Comparison of ENCODE assay signal across 18 cellular contexts in genomic region chr1:120942945-120943319, GRCh38. TPM values are rescaled to one million over a fixed set of nuclear protein-coding genes. Genes with fewer than 3 reads are reported as not detected.
DNase-seq lines count a peak whose midpoint lies in the region; ATAC-seq and TF ChIP-seq lines count a peak whose summit lies in the region.
"Not testable (repeated sequence)": the region's sequence is repeated elsewhere in the genome, so short reads cannot be mapped to it uniquely, and the experiment has no call there.
"Had no signal": no experiment of that assay in that cellular context is flagged by ENCODE, and none has a peak within 500 bp of the region (broad histone marks: within the 10 kb centered on the region; RNA-seq: fewer than 3 reads in every experiment).

No MANE protein-coding gene starts in this region.

- H3K9me3 Mint-ChIP-seq in CD4-positive, alpha-beta T cell; activated CD4-positive, alpha-beta memory T cell treated with anti-CD3 and anti-CD28 coated beads, Interleukin-2, amount 10 ng/mL, durations not matched to agents 7 days and 5 days; activated naive CD4-positive, alpha-beta T cell treated with anti-CD3 and anti-CD28 coated beads, Interleukin-2, amount 50 U/mL, for 72 hours: not testable (repeated sequence)

- not testable (repeated sequence) for H3K4me3 ChIP-seq in Panc1 (ENCODE audit: low read depth in 2 of 2, low read length in 2 of 2); mucosa of descending colon; smooth muscle cell
- H3K4me3 ChIP-seq in endocrine pancreas (ENCODE audit: control insufficient read depth, insufficient read depth, low read length), result peak overlapping the region; percentile 38

- H3K9ac ChIP-seq in endocrine pancreas (ENCODE audit: control insufficient read depth, insufficient read depth, low read length); smooth muscle cell (ENCODE audit: low read depth): not testable (repeated sequence)

- TF ChIP-seq CTCF in CD4-positive, alpha-beta T cell (IDR thresholded peaks at IDR 0.05); Panc1 (IDR thresholded peaks at IDR 0.05); mucosa of descending colon (IDR thresholded peaks at IDR 0.05); smooth muscle cell (IDR thresholded peaks at IDR 0.05; ENCODE audit: borderline replicate concordance, insufficient read depth, poor library complexity, severe bottlenecking): not testable (repeated sequence)

- not testable (repeated sequence) for H2AFZ ChIP-seq in smooth muscle cell (ENCODE audit: low read depth)

- not testable (repeated sequence) for H3K36me3 ChIP-seq in Panc1 (ENCODE audit: control insufficient read depth, insufficient read depth, low read length); endocrine pancreas (ENCODE audit: control insufficient read depth, insufficient read depth, low read length); mucosa of descending colon (ENCODE audit: low read depth); smooth muscle cell (ENCODE audit: low read depth)

- H3K27me3 ChIP-seq in CD4-positive, alpha-beta T cell (ENCODE audit: control insufficient read depth, insufficient read depth, low read length); Panc1 (ENCODE audit: control insufficient read depth, insufficient read depth, low read length); endocrine pancreas (ENCODE audit: control insufficient read depth, insufficient read depth, low read length); smooth muscle cell (ENCODE audit: low read depth): not testable (repeated sequence)

- no CpG with 5 or more reads among the region's 9 CpGs for WGBS in smooth muscle cell (ENCODE audit: low lambda C conversion rate)

- POLR2A ChIA-PET in CD4-positive, alpha-beta T cell (lab: Charles Lee), result interaction anchor here (1.4 kb wide), 1 partner anchor 92 kb away, joined by 9 read pairs; no protein-coding TSS in a partner anchor
- POLR2A ChIA-PET in Panc1 (lab: Charles Lee), result not testable (repeated sequence)
- POLR2A ChIA-PET in activated CD4-positive, alpha-beta memory T cell treated with anti-CD3 and anti-CD28 coated beads, Interleukin-2, amount 10 ng/mL, durations not matched to agents 7 days and 5 days (lab: Charles Lee), result interaction anchor here (1.3 to 1.4 kb wide), 2 partner anchors 88 to 92 kb away, joined by 3 to 26 read pairs; no protein-coding TSS in a partner anchor

- H4K20me1 ChIP-seq in smooth muscle cell (ENCODE audit: low read depth), result not testable (repeated sequence)

- H3K4me1 ChIP-seq in Panc1 (ENCODE audit: control insufficient read depth, insufficient read depth, low read length); endocrine pancreas (ENCODE audit: control insufficient read depth, insufficient read depth, low read length); mucosa of descending colon (ENCODE audit: low read depth); smooth muscle cell (ENCODE audit: low read depth): not testable (repeated sequence)

- not testable (repeated sequence) for H3F3A ChIP-seq in smooth muscle cell (ENCODE audit: low read depth)

- DNase-seq in CD4-positive, alpha-beta T cell; Panc1 (ENCODE audit: low read depth, low spot score); activated CD4-positive, alpha-beta memory T cell treated with anti-CD3 and anti-CD28 coated beads, Interleukin-2, amount 10 ng/mL, durations not matched to agents 7 days and 5 days; activated naive CD4-positive, alpha-beta T cell treated with anti-CD3 and anti-CD28 coated beads, Interleukin-2, amount 50 U/mL, for 72 hours (ENCODE audit: low spot score in 2 of 2); mucosa of descending colon; smooth muscle cell (lab: John Stamatoyannopoulos, UW; ENCODE audit: unreplicated experiment): not testable (repeated sequence)

- H3K27ac ChIP-seq in CD4-positive, alpha-beta T cell (ENCODE audit: low read depth, low read length), result peak overlapping the region; percentile 85
- not testable (repeated sequence) for H3K27ac ChIP-seq in Panc1 (ENCODE audit: low read length)
- peak overlapping the region; percentile 80 for H3K27ac ChIP-seq in smooth muscle cell (ENCODE audit: low read depth)

- H3K9me3 ChIP-seq in CD4-positive, alpha-beta T cell (ENCODE audit: control insufficient read depth, low read length); Panc1 (ENCODE audit: control insufficient read depth, insufficient read depth, low read depth, low read length); endocrine pancreas (ENCODE audit: control insufficient read depth, low read length); mucosa of descending colon; smooth muscle cell (replicated peaks; ENCODE audit: low read depth): not testable (repeated sequence)

- in situ Hi-C loops in Panc1 (cut with HindIII; ENCODE audit: low pct_unique_long_range_greater_than_20kb, low sequenced_read_pairs), result not testable (repeated sequence)

- peaks cover 33% of the 10 kb centered on the region for H3K4me1 Mint-ChIP-seq in CD4-positive, alpha-beta T cell (ENCODE audit: low read depth)
- peaks cover 26% of the 10 kb centered on the region for H3K4me1 Mint-ChIP-seq in activated CD4-positive, alpha-beta memory T cell treated with anti-CD3 and anti-CD28 coated beads, Interleukin-2, amount 10 ng/mL, durations not matched to agents 7 days and 5 days

- ATAC-seq in CD4-positive, alpha-beta T cell (ENCODE audit: poor library complexity), result not testable (repeated sequence)
- ATAC-seq in HG03520 (IDR thresholded peaks at IDR 0.05; ENCODE audit: unreplicated experiment) (peak; percentile 8), Panc1 (peak; percentile 41), mucosa of descending colon (peak; percentile 3)
- peak in 1 of 2 donors; percentile 54 for ATAC-seq in activated naive CD4-positive, alpha-beta T cell treated with anti-CD3 and anti-CD28 coated beads, Interleukin-2, amount 50 U/mL, for 72 hours

- H3K27me3 Mint-ChIP-seq in CD4-positive, alpha-beta T cell; activated CD4-positive, alpha-beta memory T cell treated with anti-CD3 and anti-CD28 coated beads, Interleukin-2, amount 10 ng/mL, durations not matched to agents 7 days and 5 days: not testable (repeated sequence)

- peak overlapping the region; percentile 90 for H3K4me3 Mint-ChIP-seq in CD4-positive, alpha-beta T cell
- H3K4me3 Mint-ChIP-seq in activated CD4-positive, alpha-beta memory T cell treated with anti-CD3 and anti-CD28 coated beads, Interleukin-2, amount 10 ng/mL, durations not matched to agents 7 days and 5 days, result not testable (repeated sequence)

- intact Hi-C loops in CD4-positive, alpha-beta T cell (cut with DNase I, micrococcal nuclease); Panc1 (cut with micrococcal nuclease; ENCODE audit: unreplicated experiment); mucosa of descending colon (cut with DNase I, micrococcal nuclease): not testable (repeated sequence)

- not testable (repeated sequence) for H3K79me2 ChIP-seq in smooth muscle cell (ENCODE audit: low read depth)

- not testable (repeated sequence) for H3K36me3 Mint-ChIP-seq in CD4-positive, alpha-beta T cell (ENCODE audit: low read depth); activated CD4-positive, alpha-beta memory T cell treated with anti-CD3 and anti-CD28 coated beads, Interleukin-2, amount 10 ng/mL, durations not matched to agents 7 days and 5 days (ENCODE audit: low read depth); activated naive CD4-positive, alpha-beta T cell treated with anti-CD3 and anti-CD28 coated beads, Interleukin-2, amount 50 U/mL, for 72 hours

- CTCF ChIA-PET in CD4-positive, alpha-beta T cell (lab: Charles Lee); Panc1 (lab: Charles Lee); activated CD4-positive, alpha-beta memory T cell treated with anti-CD3 and anti-CD28 coated beads, Interleukin-2, amount 10 ng/mL, durations not matched to agents 7 days and 5 days (lab: Charles Lee): not testable (repeated sequence)

- not testable (repeated sequence) for H3K4me2 ChIP-seq in smooth muscle cell

- BruUV-seq in Panc1 (replicated peaks; lab: Mats Ljungman, UMichigan), result not testable (repeated sequence)

- H3K27ac Mint-ChIP-seq in CD4-positive, alpha-beta T cell, result peak overlapping the region; percentile 96
- H3K27ac Mint-ChIP-seq in activated CD4-positive, alpha-beta memory T cell treated with anti-CD3 and anti-CD28 coated beads, Interleukin-2, amount 10 ng/mL, durations not matched to agents 7 days and 5 days, result peak overlapping the region; percentile 98
- H3K27ac Mint-ChIP-seq in activated naive CD4-positive, alpha-beta T cell treated with anti-CD3 and anti-CD28 coated beads, Interleukin-2, amount 50 U/mL, for 72 hours, result peak overlapping the region; percentile 98 to 100

RNA-seq across cellular contexts. Expression of gene PPIAL4A, which starts 53.4 kb away (rescaled TPM):
- total RNA-seq in CD4-positive, alpha-beta T cell, result not detected
- not detected for total RNA-seq in Panc1 (2021; ENCODE audit: unreplicated experiment)
- polyA plus RNA-seq in Panc1 (2012; ENCODE audit: insufficient read length), result 0.56 TPM
- not detected for total RNA-seq in activated CD4-positive, alpha-beta memory T cell treated with anti-CD3 and anti-CD28 coated beads, Interleukin-2, amount 10 ng/mL, durations not matched to agents 7 days and 5 days
- total RNA-seq in activated naive CD4-positive, alpha-beta T cell treated with anti-CD3 and anti-CD28 coated beads, Interleukin-2, amount 50 U/mL, for 72 hours, result not detected
- total RNA-seq in mucosa of descending colon, result not detected
- not detected in 2 replicates for total RNA-seq in smooth muscle cell
- polyA plus RNA-seq in smooth muscle cell, result not detected in 2 replicates
- total RNA-seq: activated CD8-positive, alpha-beta T cell treated with anti-CD3 and anti-CD28 coated beads for 36 hours; fibroblast of lung; gastrocnemius medialis; H4; lung microvascular endothelial cell; prostate gland; right lobe of liver; SK-MEL-5; thyroid gland; vagina had no signal
- polyA plus RNA-seq: fibroblast of lung had no signal
